ENCODE assay signal across 28 cellular contexts in genomic region chr7:12581897-12582296, GRCh38. TPM values are rescaled to one million over a fixed set of nuclear protein-coding genes. Genes with fewer than 3 reads are reported as not detected.
DNase-seq lines count a peak whose midpoint lies in the region; ATAC-seq and TF ChIP-seq lines count a peak whose summit lies in the region.
"Had no signal": no experiment of that assay in that cellular context is flagged by ENCODE, and none has a peak within 500 bp of the region (broad histone marks: within the 10 kb centered on the region; RNA-seq: fewer than 3 reads in every experiment).

No MANE protein-coding gene starts in this region.

- H3K9me3 Mint-ChIP-seq in activated CD4-positive, alpha-beta T cell treated with anti-CD3 and anti-CD28 coated beads, Interleukin-2, amount 10 ng/mL, durations not matched to agents 24 days and 14 days: no peaks in the 10 kb centered on the region
- H3K9me3 Mint-ChIP-seq: activated T-cell treated with anti-CD3 and anti-CD28 coated beads, Interleukin-2, amount 50 U/mL, for 24 hours had no signal

- H3K27me3 Mint-ChIP-seq in activated CD4-positive, alpha-beta T cell treated with anti-CD3 and anti-CD28 coated beads, Interleukin-2, amount 10 ng/mL, durations not matched to agents 24 days and 14 days: peaks cover 24% of the 10 kb centered on the region

- no peaks in the 10 kb centered on the region for H3K36me3 Mint-ChIP-seq in activated CD4-positive, alpha-beta T cell treated with anti-CD3 and anti-CD28 coated beads, Interleukin-2, amount 10 ng/mL, durations not matched to agents 24 days and 14 days (ENCODE audit: low read depth)

- no peaks in the 10 kb centered on the region for H3K27me3 ChIP-seq in breast epithelium
- H3K27me3 ChIP-seq: ascending aorta, neutrophil, spleen had no signal

- no peaks in the 10 kb centered on the region for H3K36me3 ChIP-seq in breast epithelium
- H3K36me3 ChIP-seq: ascending aorta, neutrophil, spleen had no signal

- no peak for TF ChIP-seq POLR2A in breast epithelium (IDR thresholded peaks at IDR 0.05)

- H3K4me3 Mint-ChIP-seq in activated CD4-positive, alpha-beta T cell treated with anti-CD3 and anti-CD28 coated beads, Interleukin-2, amount 10 ng/mL, durations not matched to agents 24 days and 14 days: no peak overlapping the region
- H3K4me3 Mint-ChIP-seq: activated CD8-positive, alpha-beta T cell treated with anti-CD3 and anti-CD28 coated beads, Interleukin-2, amount 10 ng/mL, durations not matched to agents 7 days and 5 days; activated T-cell treated with anti-CD3 and anti-CD28 coated beads, Interleukin-2, amount 50 U/mL, for 24 hours had no signal

- ATAC-seq in HG03159 (IDR thresholded peaks at IDR 0.05; ENCODE audit: unreplicated experiment): no peak
- ATAC-seq: activated CD8-positive, alpha-beta T cell treated with anti-CD3 and anti-CD28 coated beads, Interleukin-2, amount 10 ng/mL, durations not matched to agents 7 days and 5 days; psoas muscle; stimulated activated naive CD8-positive, alpha-beta T cell treated with anti-CD3 and anti-CD28 coated beads, Interleukin-15, Interleukin-2, amounts not matched to agents 100 U/mL and 50 U/mL, for 24 hours had no signal

- DNase-seq in activated CD4-positive, alpha-beta T cell treated with anti-CD3 and anti-CD28 coated beads, Interleukin-2, amount 10 ng/mL, durations not matched to agents 24 days and 14 days: peak; percentile 4
- no peak for DNase-seq in activated CD4-positive, alpha-beta T cell treated with anti-CD3 and anti-CD28 coated beads for 48 hours
- DNase-seq in amniotic epithelial cell (ENCODE audit: low read depth) (peak; percentile 86), iris pigment epithelial cell (ENCODE audit: low read depth) (peak; percentile 47), breast epithelium (ENCODE audit: low spot score in 2 of 2) (no peak), SIG-M5 treated with dmso at 0.1 percent for 504 hours (lab: John Stamatoyannopoulos, UW; ENCODE audit: unreplicated experiment) (no peak)
- DNase-seq in activated CD4-positive, alpha-beta T cell treated with anti-CD3 and anti-CD28 coated beads for 4 hours: no peak
- DNase-seq: 8988T; activated CD4-positive, CD25-positive, alpha-beta regulatory T cell; activated CD8-positive, alpha-beta T cell treated with anti-CD3 and anti-CD28 coated beads, Interleukin-2, amount 10 ng/mL, durations not matched to agents 7 days and 5 days; activated naive CD4-positive, alpha-beta T cell treated with Interleukin-2 at 50 U/mL for 16 hours; activated T-cell treated with anti-CD3 and anti-CD28 coated beads, Interleukin-2, amount 50 U/mL, for 24 hours; cerebellar nuclear complex; effector CD4-positive, alpha-beta T cell; NCI-H1048; NCI-H1930; NCI-H226; NCI-H82; OCI-M1; psoas muscle; spleen; stimulated activated CD4-positive, alpha-beta T cell treated with anti-CD3 and anti-CD28 coated beads, Interleukin-4, amount 100 ng/mL, for 4 hours; stimulated activated naive CD8-positive, alpha-beta T cell treated with anti-CD3 and anti-CD28 coated beads, Interleukin-15, Interleukin-2, amounts not matched to agents 100 U/mL and 50 U/mL, for 24 hours; T1000 had no signal

- TF ChIP-seq CTCF in breast epithelium (IDR thresholded peaks at IDR 0.05): no peak

- H3K27ac ChIP-seq in breast epithelium: no peak overlapping the region
- H3K27ac ChIP-seq: ascending aorta, C4-2B, neutrophil, psoas muscle, spleen had no signal

- no peak overlapping the region for H3K4me3 ChIP-seq in breast epithelium
- H3K4me3 ChIP-seq: ascending aorta, psoas muscle, spleen had no signal

- no peaks in the 10 kb centered on the region for H3K4me1 ChIP-seq in breast epithelium
- H3K4me1 ChIP-seq: ascending aorta, psoas muscle had no signal

- H3K27ac Mint-ChIP-seq in activated CD4-positive, alpha-beta T cell treated with anti-CD3 and anti-CD28 coated beads, Interleukin-2, amount 10 ng/mL, durations not matched to agents 24 days and 14 days: no peak overlapping the region
- H3K27ac Mint-ChIP-seq: activated CD8-positive, alpha-beta T cell treated with anti-CD3 and anti-CD28 coated beads, Interleukin-2, amount 10 ng/mL, durations not matched to agents 7 days and 5 days; activated T-cell treated with anti-CD3 and anti-CD28 coated beads, Interleukin-2, amount 50 U/mL, for 24 hours had no signal

- no peaks in the 10 kb centered on the region for H3K9me3 ChIP-seq in breast epithelium
- H3K9me3 ChIP-seq: ascending aorta, neutrophil, psoas muscle, spleen had no signal

- no peaks in the 10 kb centered on the region for H3K4me1 Mint-ChIP-seq in activated CD4-positive, alpha-beta T cell treated with anti-CD3 and anti-CD28 coated beads, Interleukin-2, amount 10 ng/mL, durations not matched to agents 24 days and 14 days

- intact Hi-C loops in activated CD4-positive, alpha-beta T cell treated with anti-CD3 and anti-CD28 coated beads, Interleukin-2, amount 10 ng/mL, durations not matched to agents 24 days and 14 days (cut with micrococcal nuclease): no loop called here
- intact Hi-C loops in breast epithelium (cut with DNase I; ENCODE audit: low total_unique reads): no loop called here

RNA-seq across cellular contexts. Expression of gene SCIN, which starts 11.4 kb away (rescaled TPM):
- total RNA-seq in activated CD4-positive, alpha-beta T cell treated with anti-CD3 and anti-CD28 coated beads, Interleukin-2, amount 10 ng/mL, durations not matched to agents 24 days and 14 days: not detected in 2 replicates
- total RNA-seq in breast epithelium: 1 to 10 TPM in 2 of 3 donors, under 1 TPM in 1; 0.96 to 4.7 (median 1.3) TPM
- total RNA-seq: ascending aorta had no signal

Comparison
In these comparisons a context has a peak if more than half of its experiments do, and no peak if none do; other contexts are left out.
1. DNase-seq: peak in activated CD4-positive, alpha-beta T cell treated with anti-CD3 and anti-CD28 coated beads, Interleukin-2, amount 10 ng/mL, durations not matched to agents 24 days and 14 days (single experiment), amniotic epithelial cell (single experiment) and iris pigment epithelial cell (single experiment); none in activated CD4-positive, alpha-beta T cell treated with anti-CD3 and anti-CD28 coated beads for 48 hours (single experiment), activated CD4-positive, alpha-beta T cell treated with anti-CD3 and anti-CD28 coated beads for 4 hours (0 of 2), breast epithelium (0 of 2) and SIG-M5 treated with dmso at 0.1 percent for 504 hours (single experiment).